Comparison of ENCODE assay signal across 1 cellular context in genomic region chr16:3625911-3626732, GRCh38.
TF ChIP-seq lines count a peak whose summit lies in the region.

No MANE protein-coding gene starts in this region.

TF ChIP-seq in HepG2, 621 proteins besides CTCF, POLR2A, EP300 and RAD21:
- TF ChIP-seq STAG1 (CRISPR knock-in tag; IDR thresholded peaks at IDR 0.05) = peak; percentile 28
- TF ChIP-seq ZNF296 (CRISPR knock-in tag; conservative IDR thresholded peaks at IDR 0.05) = no peak
- no peak for TF ChIP-seq ZNF557 (CRISPR knock-in tag; IDR thresholded peaks at IDR 0.05)
TF ChIP-seq in HepG2: peak in this region for 1.
